1 cellular context compared by ENCODE assay signal in genomic region chr6:154516276-154516675, GRCh38.
TF ChIP-seq lines count a peak whose summit lies in the region.

No MANE protein-coding gene starts in this region.

TF ChIP-seq in K562, 482 proteins besides CTCF, POLR2A, EP300 and RAD21 (continued from another document):
- 0 out of 2 replicates have a peak, but pooled peaks have one; percentile 31 for TF ChIP-seq ZNF592 (IDR thresholded peaks at IDR 0.05)
- TF ChIP-seq SUPT5H (IDR thresholded peaks at IDR 0.05) = no peak
